7 cellular contexts compared by ENCODE assay signal in the genomic region with DNA sequence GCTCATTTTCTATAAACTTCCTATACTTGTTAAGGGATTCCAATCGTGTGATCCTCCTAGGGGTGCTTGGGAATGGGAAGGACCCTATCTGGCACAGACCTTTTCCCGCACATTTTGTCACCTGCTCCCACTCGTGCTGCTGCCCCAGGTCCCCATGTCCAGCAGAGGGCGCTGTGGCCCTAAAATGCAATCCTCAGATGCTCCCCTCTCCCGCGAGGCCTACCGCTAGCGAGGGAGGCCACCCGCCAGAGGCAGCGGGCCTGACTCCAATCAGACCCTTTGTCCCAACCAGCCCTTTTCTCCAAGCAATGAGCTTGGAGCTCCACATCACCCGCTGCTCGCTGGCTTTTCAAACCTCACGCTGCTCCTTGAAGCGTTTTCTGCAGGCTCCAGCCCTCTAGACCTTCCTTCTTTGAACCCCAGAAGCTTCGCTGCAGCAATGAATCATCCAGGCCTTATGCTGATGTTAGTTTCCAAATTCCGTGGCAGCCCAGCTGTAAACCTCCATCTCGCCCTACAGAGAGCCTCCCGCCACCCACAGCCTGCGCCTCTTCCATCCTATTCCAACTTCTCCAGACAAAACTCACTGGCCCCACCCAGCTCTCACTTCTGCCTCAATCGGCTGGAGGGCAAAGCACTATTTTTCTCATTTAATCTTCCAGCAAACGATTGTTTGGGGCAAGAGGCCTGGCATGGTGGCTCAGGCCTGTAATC. TPM values are rescaled to one million over a fixed set of nuclear protein-coding genes. Genes with fewer than 3 reads are reported as not detected.
A peak's percentile ranks its signal among the peaks of the same experiment; 100 is the strongest.
DNase-seq lines count a peak whose midpoint lies in the region; ATAC-seq and TF ChIP-seq lines count a peak whose summit lies in the region.

No MANE protein-coding gene starts in this region.

- no peak overlapping the region for H3K4me3 ChIP-seq in adrenal gland
- H3K4me3 ChIP-seq in left ventricle myocardium inferior = peak overlapping the region; percentile 18
- H3K4me3 ChIP-seq in aorta (ENCODE audit: low read length in 2 of 2) = no peak overlapping the region

- WGBS in adrenal gland, 4 donors = 22 to 26% (median 23%) methylated on average over 18 to 21 of the region's 21 CpGs
- WGBS in aorta, 2 donors = 10 to 12% methylated on average over 21 of the region's 21 CpGs

- peak; percentile 99 for TF ChIP-seq CTCF in GM13977 (IDR thresholded peaks at IDR 0.05; ENCODE audit: extremely low read depth, insufficient read depth, missing control alignments)
- TF ChIP-seq CTCF in adrenal gland (IDR thresholded peaks at IDR 0.05) = peak; percentile 94 to 98 (median 96)
- TF ChIP-seq CTCF in left ventricle myocardium inferior (IDR thresholded peaks at IDR 0.05; ENCODE audit: borderline replicate concordance) = peak; percentile 95

- peaks cover 8% of the 10 kb centered on the region for H3K4me1 Mint-ChIP-seq in T-helper 17 cell

- no peaks in the 10 kb centered on the region for H3K36me3 ChIP-seq in adrenal gland (replicated peaks in 1 of 2)
- H3K36me3 ChIP-seq in left ventricle myocardium inferior = no peaks in the 10 kb centered on the region
- H3K36me3 ChIP-seq in aorta (ENCODE audit: control insufficient read depth in 1 of 2, insufficient read depth in 2 of 2, low read length in 1 of 2) = no peaks in the 10 kb centered on the region

- peaks cover 4% of the 10 kb centered on the region for H3K27me3 ChIP-seq in adrenal gland
- peaks cover 30% of the 10 kb centered on the region for H3K27me3 ChIP-seq in left ventricle myocardium inferior (ENCODE audit: low read depth)
- H3K27me3 ChIP-seq in aorta (ENCODE audit: control insufficient read depth in 1 of 2, insufficient read depth in 2 of 2, low read length in 1 of 2) = no peaks in the 10 kb centered on the region

- in situ Hi-C loops in GM13977 (cut with MboI; ENCODE audit: low pct_unique_long_range_greater_than_20kb, low sequenced_read_pairs, unreplicated experiment) = loop anchor here (25.0 kb wide), 1 partner anchor 329 kb away; no protein-coding TSS in a partner anchor

- H3K4me3 Mint-ChIP-seq in T-helper 17 cell = peak overlapping the region; percentile 39

- intact Hi-C loops in adrenal gland (cut with DNase I) = loop anchor here (2.0 to 5.0 kb wide), 2 partner anchors 101 to 104 kb away; no protein-coding TSS in a partner anchor
- intact Hi-C loops in left ventricle myocardium inferior (cut with micrococcal nuclease) = no loop called here
- intact Hi-C loops in aorta (cut with DNase I) = loop anchor here (1.0 to 2.0 kb wide), 3 partner anchors 27 to 103 kb away; no protein-coding TSS in a partner anchor

- H3K27ac Mint-ChIP-seq in T-helper 17 cell = peak overlapping the region; percentile 84

- peak overlapping the region in 2 of 5 donors; percentile 17 to 58 for H3K27ac ChIP-seq in adrenal gland
- H3K27ac ChIP-seq in left ventricle myocardium inferior (replicated peaks) = peak overlapping the region; percentile 56
- peak overlapping the region in 1 of 2 donors; percentile 11 for H3K27ac ChIP-seq in aorta (ENCODE audit: low read depth in 1 of 2, low read length in 2 of 2)

- no peaks in the 10 kb centered on the region for H3K27me3 Mint-ChIP-seq in T-helper 17 cell

- ATAC-seq in T-helper 17 cell (peak; percentile 97), aorta (ENCODE audit: low FRiP score) (peak; percentile 94)

- peaks cover 3 to 5% of the 10 kb centered on the region in 2 donors for H3K4me1 ChIP-seq in adrenal gland (replicated peaks in 1 of 2)
- peaks cover 7% of the 10 kb centered on the region for H3K4me1 ChIP-seq in left ventricle myocardium inferior
- H3K4me1 ChIP-seq in aorta (ENCODE audit: control insufficient read depth in 1 of 2, insufficient read depth in 2 of 2, low read length in 2 of 2) = no peaks in the 10 kb centered on the region

- H3K36me3 Mint-ChIP-seq in T-helper 17 cell (ENCODE audit: low read depth) = peaks cover 2% of the 10 kb centered on the region

- no peak for TF ChIP-seq POLR2A in adrenal gland (IDR thresholded peaks at IDR 0.05)

- H3K9me3 ChIP-seq in T-helper 17 cell (ENCODE audit: control insufficient read depth, low read length, poor library complexity, severe bottlenecking) (no peaks in the 10 kb centered on the region), adrenal gland (replicated peaks in 1 of 3) (no peaks in the 10 kb centered on the region), left ventricle myocardium inferior (replicated peaks) (no peaks in the 10 kb centered on the region), aorta (ENCODE audit: control insufficient read depth, low read length) (no peaks in the 10 kb centered on the region)

- DNase-seq in GM13977 (ENCODE audit: low spot score) (peak; percentile 92), NCI-H1694 (lab: John Stamatoyannopoulos, UW) (peak; percentile 86), T-helper 17 cell (peak; percentile 68 to 86 (median 74)), adrenal gland (peak; percentile 81 to 95 (median 90)), left ventricle myocardium inferior (peak; percentile 87), putamen (ENCODE audit: low spot score) (peak; percentile 59), aorta (peak; percentile 95 to 98)

RNA-seq across cellular contexts. Expression of a gene that starts 23.6 kb away (rescaled TPM):
- total RNA-seq in T-helper 17 cell (under 1 TPM in 1 of 2 donors, not detected in 1; 0.22 TPM), adrenal gland (1 to 10 TPM; 2.3 to 9.1 (median 3.4) TPM), left ventricle myocardium inferior (4.0 TPM), aorta (10 to 100 TPM in 1 of 2 donors, 1 to 10 TPM in 1; 7.4 to 22.1 TPM)
- polyA plus RNA-seq in adrenal gland (1 to 10 TPM in 2 of 3 donors, under 1 TPM in 1; 0.18 to 2.7 (median 2.3) TPM), aorta (1 to 10 TPM; 3.9 to 9.8 TPM)

RNA-seq across cellular contexts. Expression of a gene that starts 30.5 kb away (rescaled TPM):
- total RNA-seq in T-helper 17 cell = 10 to 100 TPM; 63.4 to 79.6 TPM
- 10 to 100 TPM; 13.6 to 33.6 (median 30.4) TPM for total RNA-seq in adrenal gland
- polyA plus RNA-seq in adrenal gland = 10 to 100 TPM in 2 of 3 donors, 1 to 10 TPM in 1; 7.2 to 30.0 (median 15.5) TPM
- total RNA-seq in left ventricle myocardium inferior = 16.6 TPM
- 10 to 100 TPM; 42.7 to 56.5 TPM for total RNA-seq in aorta
- 10 to 100 TPM in 1 of 2 donors, 1 to 10 TPM in 1; 4.9 to 11.8 TPM for polyA plus RNA-seq in aorta
